Comparison of ENCODE assay signal across 19 cellular contexts in the genomic region with DNA sequence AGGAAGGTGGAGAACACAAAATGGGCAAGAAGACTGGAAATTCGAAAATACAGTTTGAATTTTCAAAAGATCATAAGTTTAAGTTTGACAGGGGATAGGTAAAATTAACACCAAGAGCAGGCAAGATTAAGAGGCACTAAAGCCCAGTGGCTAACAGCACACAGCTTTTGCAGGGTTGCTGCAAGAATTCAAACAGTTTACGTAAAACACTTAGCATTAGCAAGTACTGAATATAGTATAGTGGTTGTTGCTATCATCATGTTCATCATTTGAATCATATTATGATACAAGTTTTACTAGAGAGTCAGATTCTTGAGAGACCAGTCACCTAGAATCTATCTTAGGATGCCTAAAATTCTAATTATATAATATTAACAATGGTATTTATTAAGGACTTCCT.
A peak's percentile ranks its signal among the peaks of the same experiment; 100 is the strongest.
DNase-seq lines count a peak whose midpoint lies in the region; ATAC-seq, FAIRE-seq and TF ChIP-seq lines count a peak whose summit lies in the region.
"Had no signal": no experiment of that assay in that cellular context is flagged by ENCODE, and none has a peak within 500 bp of the region (broad histone marks: within the 10 kb centered on the region; RNA-seq: fewer than 3 reads in every experiment).

No MANE protein-coding gene starts in this region.

- TF ChIP-seq CTCF in A549 (IDR thresholded peaks at IDR 0.05) (no peak), Peyer's patch (IDR thresholded peaks at IDR 0.05) (no peak)

- no peak for ATAC-seq in A549

- no peak for TF ChIP-seq EP300 in A549 (IDR thresholded peaks at IDR 0.05)

- peaks cover 77% of the 10 kb centered on the region for H3K4me1 Mint-ChIP-seq in dendritic cell treated with granulocyte-macrophage colony-stimulating factor and Interleukin-4, amounts not matched to agents 40 ng/mL and 50 ng/mL, for 4 days (ENCODE audit: low read depth)

- TF ChIP-seq POLR2A in A549 (IDR thresholded peaks at IDR 0.05; ENCODE audit: low read length): no peak
- no peak for TF ChIP-seq POLR2A in Peyer's patch (IDR thresholded peaks at IDR 0.05)

- H3K27ac ChIP-seq in A549 (peak overlapping the region in 1 of 2 experiments; percentile 51; a peak in 2 of 6 replicates), Peyer's patch (peak overlapping the region in 3 of 4 donors; percentile 4 to 87 (median 58)), mucosa of rectum (ENCODE audit: low read depth in 2 of 2, low read length in 2 of 2) (peak overlapping the region; percentile 56 to 78)

- H3K9me3 ChIP-seq in A549 (no peaks in the 10 kb centered on the region), Peyer's patch (no peaks in the 10 kb centered on the region), mucosa of rectum (ENCODE audit: control insufficient read depth in 2 of 2, low read length in 2 of 2) (no peaks in the 10 kb centered on the region)
- H3K9me3 ChIP-seq: HAP-1 had no signal

- H3K4me3 Mint-ChIP-seq in dendritic cell treated with granulocyte-macrophage colony-stimulating factor and Interleukin-4, amounts not matched to agents 40 ng/mL and 50 ng/mL, for 4 days: no peak overlapping the region
- H3K4me3 Mint-ChIP-seq: CD4-positive, CD25-positive, alpha-beta regulatory T cell had no signal

- TF ChIP-seq RAD21 in A549 (conservative IDR thresholded peaks at IDR 0.05 in 1 of 2, IDR thresholded peaks at IDR 0.05 in 1 of 2): no peak

- no peaks in the 10 kb centered on the region for H3K27me3 Mint-ChIP-seq in dendritic cell treated with granulocyte-macrophage colony-stimulating factor and Interleukin-4, amounts not matched to agents 40 ng/mL and 50 ng/mL, for 4 days
- H3K27me3 Mint-ChIP-seq: CD4-positive, CD25-positive, alpha-beta regulatory T cell had no signal

- no peaks in the 10 kb centered on the region for H3K36me3 ChIP-seq in Peyer's patch
- no peaks in the 10 kb centered on the region for H3K36me3 ChIP-seq in mucosa of rectum (ENCODE audit: control insufficient read depth in 2 of 2, insufficient read depth in 2 of 2, low read length in 2 of 2)
- H3K36me3 ChIP-seq: HAP-1 had no signal

- POLR2A ChIA-PET in A549 (lab: Yijun Ruan, JAX): no interaction called here

- H3K27me3 ChIP-seq in Peyer's patch: no peaks in the 10 kb centered on the region
- no peaks in the 10 kb centered on the region for H3K27me3 ChIP-seq in mucosa of rectum (ENCODE audit: control insufficient read depth in 2 of 2, insufficient read depth in 2 of 2, low read length in 2 of 2)
- H3K27me3 ChIP-seq: BLaER1 treated with 17β-estradiol and CSF1 and Interleukin-3, amounts not matched to agents 10 nM and 100 nM had no signal

- intact Hi-C loops in dendritic cell treated with granulocyte-macrophage colony-stimulating factor and Interleukin-4, amounts not matched to agents 40 ng/mL and 50 ng/mL, for 4 days (cut with micrococcal nuclease): no loop called here

- 47% methylated on average over 2 of the region's 2 CpGs for WGBS in A549 (ENCODE audit: missing lambda C conversion rate)

- peaks cover 19% of the 10 kb centered on the region for H3K9me3 Mint-ChIP-seq in dendritic cell treated with granulocyte-macrophage colony-stimulating factor and Interleukin-4, amounts not matched to agents 40 ng/mL and 50 ng/mL, for 4 days

- no peak for FAIRE-seq in A549 (lab: Jason Lieb, UNC)
- FAIRE-seq: GM12892, H1 had no signal

- CTCF ChIA-PET in A549 (lab: Yijun Ruan, JAX): interaction anchor here (2.6 to 3.6 kb wide), 2 partner anchors 10 to 67 kb away, joined by 15 to 23 read pairs; a partner anchor contains a TSS

- peak overlapping the region; percentile 32; the same call in 2 of the 3 replicates for H3K4me2 ChIP-seq in A549

- H3K36me3 Mint-ChIP-seq in dendritic cell treated with granulocyte-macrophage colony-stimulating factor and Interleukin-4, amounts not matched to agents 40 ng/mL and 50 ng/mL, for 4 days (ENCODE audit: low read depth): peaks cover 97% of the 10 kb centered on the region
- H3K36me3 Mint-ChIP-seq: CD4-positive, CD25-positive, alpha-beta regulatory T cell had no signal

- H3K27ac Mint-ChIP-seq in dendritic cell treated with granulocyte-macrophage colony-stimulating factor and Interleukin-4, amounts not matched to agents 40 ng/mL and 50 ng/mL, for 4 days: peak overlapping the region; percentile 71
- H3K27ac Mint-ChIP-seq: CD4-positive, CD25-positive, alpha-beta regulatory T cell had no signal

- no peak overlapping the region for H3K9ac ChIP-seq in mucosa of rectum (ENCODE audit: low read depth in 1 of 2, low read length in 2 of 2)
- H3K9ac ChIP-seq: BLaER1 treated with 17β-estradiol and CSF1 and Interleukin-3, amounts not matched to agents 10 nM and 100 nM had no signal

- no peak for DNase-seq in A549 (ENCODE audit: low read depth in 1 of 2, low spot score in 1 of 2)
- DNase-seq in Peyer's patch: no peak
- no peak for DNase-seq in NCI-H510A (lab: John Stamatoyannopoulos, UW)
- no peak for DNase-seq in effector CD4-positive, alpha-beta T cell
- no peak for DNase-seq in DMS79 treated with DMSO at 0.1 percent for 48 hours (lab: John Stamatoyannopoulos, UW)
- DNase-seq in NCI-H446 treated with DMSO at 0.1 percent for 48 hours (lab: John Stamatoyannopoulos, UW): no peak
- DNase-seq: 8988T; ACHN; Calu3; CD4-positive, CD25-positive, alpha-beta regulatory T cell; DMS79; EL; GDM1 had no signal

- peaks cover 43% of the 10 kb centered on the region for H3K4me1 ChIP-seq in A549
- H3K4me1 ChIP-seq in Peyer's patch: peaks cover 0 to 25% (median 3%) of the 10 kb centered on the region in 4 donors
- peaks cover 10 to 36% of the 10 kb centered on the region in 2 donors for H3K4me1 ChIP-seq in mucosa of rectum (ENCODE audit: control insufficient read depth in 2 of 2, insufficient read depth in 2 of 2, low read length in 2 of 2)
- H3K4me1 ChIP-seq: HAP-1 had no signal

- no peak overlapping the region for H3K4me3 ChIP-seq in A549
- no peak overlapping the region for H3K4me3 ChIP-seq in Peyer's patch
- no peak overlapping the region for H3K4me3 ChIP-seq in mucosa of rectum (ENCODE audit: low read length in 2 of 2)
- H3K4me3 ChIP-seq: BLaER1 treated with 17β-estradiol and CSF1 and Interleukin-3, amounts not matched to agents 10 nM and 100 nM; HAP-1 had no signal

TF ChIP-seq in A549, 52 proteins besides CTCF, POLR2A, EP300 and RAD21:
- TF ChIP-seq RCOR1 (IDR thresholded peaks at IDR 0.05; ENCODE audit: low read depth, low read length) (no peak), ESRRA (IDR thresholded peaks at IDR 0.05; ENCODE audit: borderline replicate concordance, low read length) (no peak), SREBF2 (IDR thresholded peaks at IDR 0.05) (no peak), ZNF302 (CRISPR knock-in tag; IDR thresholded peaks at IDR 0.05) (no peak), NPAS2 (CRISPR knock-in tag; IDR thresholded peaks at IDR 0.05; ENCODE audit: borderline replicate concordance) (no peak), NFE2L2 (conservative IDR thresholded peaks at IDR 0.05; ENCODE audit: low read length) (no peak), RNF2 (IDR thresholded peaks at IDR 0.05; ENCODE audit: borderline replicate concordance, low read depth) (no peak)
- TF ChIP-seq, protein P1, sequence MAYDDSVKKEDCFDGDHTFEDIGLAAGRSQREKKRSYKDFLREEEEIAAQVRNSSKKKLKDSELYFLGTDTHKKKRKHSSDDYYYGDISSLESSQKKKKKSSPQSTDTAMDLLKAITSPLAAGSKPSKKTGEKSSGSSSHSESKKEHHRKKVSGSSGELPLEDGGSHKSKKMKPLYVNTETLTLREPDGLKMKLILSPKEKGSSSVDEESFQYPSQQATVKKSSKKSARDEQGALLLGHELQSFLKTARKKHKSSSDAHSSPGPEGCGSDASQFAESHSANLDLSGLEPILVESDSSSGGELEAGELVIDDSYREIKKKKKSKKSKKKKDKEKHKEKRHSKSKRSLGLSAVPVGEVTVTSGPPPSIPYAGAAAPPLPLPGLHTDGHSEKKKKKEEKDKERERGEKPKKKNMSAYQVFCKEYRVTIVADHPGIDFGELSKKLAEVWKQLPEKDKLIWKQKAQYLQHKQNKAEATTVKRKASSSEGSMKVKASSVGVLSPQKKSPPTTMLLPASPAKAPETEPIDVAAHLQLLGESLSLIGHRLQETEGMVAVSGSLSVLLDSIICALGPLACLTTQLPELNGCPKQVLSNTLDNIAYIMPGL (CRISPR knock-in tag; IDR thresholded peaks at IDR 0.05; ENCODE audit: borderline replicate concordance): no peak
- TF ChIP-seq, protein P2, sequence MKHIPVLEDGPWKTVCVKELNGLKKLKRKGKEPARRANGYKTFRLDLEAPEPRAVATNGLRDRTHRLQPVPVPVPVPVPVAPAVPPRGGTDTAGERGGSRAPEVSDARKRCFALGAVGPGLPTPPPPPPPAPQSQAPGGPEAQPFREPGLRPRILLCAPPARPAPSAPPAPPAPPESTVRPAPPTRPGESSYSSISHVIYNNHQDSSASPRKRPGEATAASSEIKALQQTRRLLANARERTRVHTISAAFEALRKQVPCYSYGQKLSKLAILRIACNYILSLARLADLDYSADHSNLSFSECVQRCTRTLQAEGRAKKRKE (CRISPR knock-in tag; IDR thresholded peaks at IDR 0.05; ENCODE audit: low read depth): no peak
TF ChIP-seq in A549: peak in this region for 0.
